Comparison of ENCODE assay signal across 8 cellular contexts in genomic region chr12:58804749-58805148, GRCh38.
DNase-seq lines count a peak whose midpoint lies in the region; ATAC-seq and TF ChIP-seq lines count a peak whose summit lies in the region.

No MANE protein-coding gene starts in this region.

- no peaks in the 10 kb centered on the region for H3K4me1 Mint-ChIP-seq in T-cell
- no peaks in the 10 kb centered on the region for H3K4me1 Mint-ChIP-seq in CD4-positive, alpha-beta T cell (ENCODE audit: low read depth)

- ATAC-seq in T-cell (replicated peaks in 1 of 4) = no peak
- no peak for ATAC-seq in CD4-positive, alpha-beta T cell (ENCODE audit: poor library complexity)

- no peaks in the 10 kb centered on the region for H3K27me3 Mint-ChIP-seq in T-cell
- H3K27me3 Mint-ChIP-seq in CD4-positive, alpha-beta T cell = no peaks in the 10 kb centered on the region

- peaks cover 0 to 4% (median 3%) of the 10 kb centered on the region in 3 donors for H3K9me3 Mint-ChIP-seq in T-cell
- H3K9me3 Mint-ChIP-seq in CD4-positive, alpha-beta T cell = no peaks in the 10 kb centered on the region

- H3K27ac ChIP-seq in CD4-positive, alpha-beta T cell (ENCODE audit: low read depth, low read length) = no peak overlapping the region

- no peaks in the 10 kb centered on the region for H3K36me3 Mint-ChIP-seq in T-cell
- no peaks in the 10 kb centered on the region for H3K36me3 Mint-ChIP-seq in CD4-positive, alpha-beta T cell (ENCODE audit: low read depth)

- CTCF ChIA-PET in T-cell (lab: Charles Lee) = no interaction called here
- CTCF ChIA-PET in CD4-positive, alpha-beta T cell (lab: Charles Lee) = no interaction called here

- peak; percentile 13 for DNase-seq in HCEC 1CT
- peak; percentile 5 for DNase-seq in NCI-H226
- DNase-seq in iPS-NIHi7 (ENCODE audit: extremely low spot score) = peak; percentile 38
- no peak for DNase-seq in hypothalamus (lab: John Stamatoyannopoulos, UW)
- no peak for DNase-seq in SKM-1 treated with dmso at 0.1 percent for 144 hours (lab: John Stamatoyannopoulos, UW; ENCODE audit: unreplicated experiment)
- DNase-seq in T-cell = no peak
- no peak for DNase-seq in CD4-positive, alpha-beta T cell

- H3K27me3 ChIP-seq in CD4-positive, alpha-beta T cell (ENCODE audit: control insufficient read depth, insufficient read depth, low read length) = no peaks in the 10 kb centered on the region

- H3K4me3 Mint-ChIP-seq in T-cell = no peak overlapping the region
- H3K4me3 Mint-ChIP-seq in CD4-positive, alpha-beta T cell = no peak overlapping the region

- peaks cover 4% of the 10 kb centered on the region for H3K9me3 ChIP-seq in CD4-positive, alpha-beta T cell (ENCODE audit: control insufficient read depth, low read length)

- peak; percentile 51; the same call in 1 of the 2 replicates for TF ChIP-seq CTCF in GM12874 (IDR thresholded peaks at IDR 0.05; ENCODE audit: insufficient read depth, low read depth, low read length)
- TF ChIP-seq CTCF in CD4-positive, alpha-beta T cell (IDR thresholded peaks at IDR 0.05) = no peak

- POLR2A ChIA-PET in T-cell (lab: Charles Lee) = no interaction called here
- POLR2A ChIA-PET in CD4-positive, alpha-beta T cell (lab: Charles Lee) = no interaction called here

- intact Hi-C loops in CD4-positive, alpha-beta T cell (cut with DNase I, micrococcal nuclease) = no loop called here

- no peak overlapping the region for H3K27ac Mint-ChIP-seq in T-cell
- H3K27ac Mint-ChIP-seq in CD4-positive, alpha-beta T cell = no peak overlapping the region

Comparison
In these comparisons a context has a peak if more than half of its experiments do, and no peak if none do; other contexts are left out.
1. DNase-seq: peak in HCEC 1CT (single experiment), NCI-H226 (single experiment) and iPS-NIHi7 (single experiment); none in hypothalamus (0 of 51), SKM-1 treated with dmso at 0.1 percent for 144 hours (single experiment), T-cell (0 of 34) and CD4-positive, alpha-beta T cell (0 of 10).